In genomic region chr19:10871711-10872550, GRCh38 we compare ENCODE assay signal across 9 cellular contexts. TPM values are rescaled to one million over a fixed set of nuclear protein-coding genes. Genes with fewer than 3 reads are reported as not detected.
DNase-seq lines count a peak whose midpoint lies in the region; ATAC-seq, FAIRE-seq and TF ChIP-seq lines count a peak whose summit lies in the region.
"Had no signal": no experiment of that assay in that cellular context is flagged by ENCODE, and none has a peak within 500 bp of the region (broad histone marks: within the 10 kb centered on the region; RNA-seq: fewer than 3 reads in every experiment).

No MANE protein-coding gene starts in this region.

- H4K20me1 ChIP-seq in Loucy (ENCODE audit: insufficient read depth, low read length, poor library complexity, severe bottlenecking) = peaks cover 12% of the 10 kb centered on the region
- peaks cover 19% of the 10 kb centered on the region for H4K20me1 ChIP-seq in osteoblast (ENCODE audit: insufficient read depth, low read length)

- peaks cover 10% of the 10 kb centered on the region for H3K36me3 Mint-ChIP-seq in activated T-helper 1 cell treated with anti-CD3 and anti-CD28 coated beads, Interleukin-12 subunit alpha, Interleukin-12 subunit beta, Interleukin-2, Interleukin-4 antibody, amounts not matched to agents 30 ng/mL and 10 ng/mL and 1 ng/mL, durations not matched to agents 14 hours and 24 hours and 36 hours (ENCODE audit: low read depth)

- no peaks in the 10 kb centered on the region for H3K9me2 ChIP-seq in Loucy (replicated peaks; ENCODE audit: low read depth, low read length)

- peaks cover 46% of the 10 kb centered on the region for H3K4me1 Mint-ChIP-seq in activated T-helper 1 cell treated with anti-CD3 and anti-CD28 coated beads, Interleukin-12 subunit alpha, Interleukin-12 subunit beta, Interleukin-2, Interleukin-4 antibody, amounts not matched to agents 30 ng/mL and 10 ng/mL and 1 ng/mL, durations not matched to agents 14 hours and 24 hours and 36 hours (ENCODE audit: low read depth)

- H3K79me2 ChIP-seq in Loucy (ENCODE audit: insufficient read depth, low read length) (peaks cover 46% of the 10 kb centered on the region), osteoblast (ENCODE audit: insufficient read depth, low read length) (peaks cover 52% of the 10 kb centered on the region)

- H3K27me3 ChIP-seq in BJ (ENCODE audit: control insufficient read depth, insufficient read depth, low read length) (no peaks in the 10 kb centered on the region), Loucy (ENCODE audit: insufficient read depth, low read length, poor library complexity, severe bottlenecking) (no peaks in the 10 kb centered on the region), osteoblast (ENCODE audit: insufficient read depth, low read length) (no peaks in the 10 kb centered on the region)

- DNase-seq in BJ (ENCODE audit: low read depth) (no peak), frontal cortex (ENCODE audit: low spot score in 2 of 2) (peak; percentile 54 to 71), osteoblast (ENCODE audit: insufficient read length, low spot score, missing footprints) (peak; percentile 94), NOMO-1 (lab: John Stamatoyannopoulos, UW; ENCODE audit: unreplicated experiment in 2 of 2) (no peak)
- no peak for DNase-seq in activated T-helper 1 cell treated with anti-CD3 and anti-CD28 coated beads, Interleukin-12 subunit alpha, Interleukin-12 subunit beta, Interleukin-2, Interleukin-4 antibody, amounts not matched to agents 30 ng/mL and 10 ng/mL and 1 ng/mL, durations not matched to agents 14 hours and 24 hours and 36 hours (ENCODE audit: low spot score)

- no peaks in the 10 kb centered on the region for H3K9me3 Mint-ChIP-seq in activated T-helper 1 cell treated with anti-CD3 and anti-CD28 coated beads, Interleukin-12 subunit alpha, Interleukin-12 subunit beta, Interleukin-2, Interleukin-4 antibody, amounts not matched to agents 30 ng/mL and 10 ng/mL and 1 ng/mL, durations not matched to agents 14 hours and 24 hours and 36 hours

- H3K9ac ChIP-seq in Loucy (ENCODE audit: low read depth, low read length, poor library complexity, severe bottlenecking) = peak overlapping the region; percentile 86

- TF ChIP-seq CTCF in BJ (IDR thresholded peaks at IDR 0.05; ENCODE audit: insufficient read depth, low read depth, low read length) = peak; percentile 30; the same call in 1 of the 2 replicates
- TF ChIP-seq CTCF in Loucy (conservative IDR thresholded peaks at IDR 0.05; ENCODE audit: low read length) = no peak; the same call in 1 of the 2 replicates
- no peak for TF ChIP-seq CTCF in osteoblast (IDR thresholded peaks at IDR 0.05; ENCODE audit: extremely low read depth, low read depth, low read length)

- H3K27ac ChIP-seq in osteoblast (ENCODE audit: low read depth, low read length) = peak overlapping the region; percentile 61

- CTCF ChIA-PET in BJ (lab: Yijun Ruan, JAX) = interaction anchor here (0.7 to 4.2 kb wide), 20 partner anchors 8 to 300 kb away, joined by 3 to 37 read pairs (median 4); partner anchors contain the start of gene TMED1

- H3K27me3 Mint-ChIP-seq in activated T-helper 1 cell treated with anti-CD3 and anti-CD28 coated beads, Interleukin-12 subunit alpha, Interleukin-12 subunit beta, Interleukin-2, Interleukin-4 antibody, amounts not matched to agents 30 ng/mL and 10 ng/mL and 1 ng/mL, durations not matched to agents 14 hours and 24 hours and 36 hours (ENCODE audit: insufficient read depth) = no peaks in the 10 kb centered on the region

- no peak for FAIRE-seq in frontal cortex (lab: Jason Lieb, UNC)

- no peaks in the 10 kb centered on the region for H3K36me3 ChIP-seq in BJ (ENCODE audit: control insufficient read depth, insufficient read depth, low read length)
- H3K36me3 ChIP-seq in Loucy (ENCODE audit: insufficient read depth, low read length) = no peaks in the 10 kb centered on the region
- no peaks in the 10 kb centered on the region for H3K36me3 ChIP-seq in osteoblast (ENCODE audit: insufficient read depth, low read length)

- peak overlapping the region; percentile 96 for H3K4me3 ChIP-seq in BJ (ENCODE audit: low read depth, low read length)
- H3K4me3 ChIP-seq in Loucy (ENCODE audit: low read length, poor library complexity, severe bottlenecking) = peak overlapping the region; percentile 99
- peak overlapping the region; percentile 89 for H3K4me3 ChIP-seq in osteoblast (ENCODE audit: insufficient read depth, low read length)

- intact Hi-C loops in activated T-helper 1 cell treated with anti-CD3 and anti-CD28 coated beads, Interleukin-12 subunit alpha, Interleukin-12 subunit beta, Interleukin-2, Interleukin-4 antibody, amounts not matched to agents 30 ng/mL and 10 ng/mL and 1 ng/mL, durations not matched to agents 14 hours and 24 hours and 36 hours (cut with micrococcal nuclease) = loop anchor here (1.0 to 2.0 kb wide), 8 partner anchors 37 to 411 kb away; partner anchors contain the start of genes ILF3, KRI1, LDLR and SMARCA4

- POLR2A ChIA-PET in BJ (lab: Charles Lee) = interaction anchor here (1.6 kb wide), 1 partner anchor 36 kb away, joined by 4 read pairs; the partner anchor contains the start of gene TMED1

- H3K4me2 ChIP-seq in Loucy (ENCODE audit: low read depth, low read length, poor library complexity, severe bottlenecking) = peak overlapping the region; percentile 100
- peak overlapping the region; percentile 96 for H3K4me2 ChIP-seq in osteoblast (ENCODE audit: insufficient read depth, low read length)

- H3K27ac Mint-ChIP-seq in activated T-helper 1 cell treated with anti-CD3 and anti-CD28 coated beads, Interleukin-12 subunit alpha, Interleukin-12 subunit beta, Interleukin-2, Interleukin-4 antibody, amounts not matched to agents 30 ng/mL and 10 ng/mL and 1 ng/mL, durations not matched to agents 14 hours and 24 hours and 36 hours = peak overlapping the region; percentile 91

- H3K4me1 ChIP-seq in Loucy (ENCODE audit: insufficient read depth, low read length, poor library complexity, severe bottlenecking) (peaks cover 15% of the 10 kb centered on the region), osteoblast (ENCODE audit: insufficient read depth, low read length) (peaks cover 12% of the 10 kb centered on the region)

- peak overlapping the region; percentile 88 for H3K4me3 Mint-ChIP-seq in activated T-helper 1 cell treated with anti-CD3 and anti-CD28 coated beads, Interleukin-12 subunit alpha, Interleukin-12 subunit beta, Interleukin-2, Interleukin-4 antibody, amounts not matched to agents 30 ng/mL and 10 ng/mL and 1 ng/mL, durations not matched to agents 14 hours and 24 hours and 36 hours

- no peaks in the 10 kb centered on the region for H3K9me3 ChIP-seq in Loucy (ENCODE audit: insufficient read depth, low read depth, low read length)
- no peaks in the 10 kb centered on the region for H3K9me3 ChIP-seq in osteoblast (ENCODE audit: low read depth, low read length)

- ATAC-seq in GM21360 (IDR thresholded peaks at IDR 0.05; ENCODE audit: unreplicated experiment) (peak; percentile 5), HG02870 (IDR thresholded peaks at IDR 0.05; ENCODE audit: unreplicated experiment) (no peak)

- H3F3A ChIP-seq in Loucy (ENCODE audit: low read depth) = no peaks in the 10 kb centered on the region

- H2AFZ ChIP-seq in Loucy (ENCODE audit: low read length) = peak overlapping the region; percentile 75
- H2AFZ ChIP-seq in osteoblast (ENCODE audit: low read length) = peak overlapping the region; percentile 69

RNA-seq across cellular contexts. Expression of gene CARM1, which starts 0.6 kb away (rescaled TPM):
- polyA plus RNA-seq in BJ (2011; rRNA removed) = 17.9 and 33.7 TPM in 2 replicates
- 26.6 and 27.8 TPM in 2 replicates for polyA minus RNA-seq in BJ (2011; rRNA and poly(A)+ RNA removed)
- total RNA-seq in activated T-helper 1 cell treated with anti-CD3 and anti-CD28 coated beads, Interleukin-12 subunit alpha, Interleukin-12 subunit beta, Interleukin-2, Interleukin-4 antibody, amounts not matched to agents 30 ng/mL and 10 ng/mL and 1 ng/mL, durations not matched to agents 14 hours and 24 hours and 36 hours = 85.9 and 88.0 TPM in 2 replicates
- 18.8 TPM for total RNA-seq in frontal cortex
- 33.7 and 41.0 TPM in 2 replicates for total RNA-seq in osteoblast

RNA-seq across cellular contexts. Expression of gene C19orf38, which starts 23.7 kb away (rescaled TPM):
- polyA plus RNA-seq in BJ (2011; rRNA removed) = 0.20 and 0.26 TPM in 2 replicates
- polyA minus RNA-seq in BJ (2011; rRNA and poly(A)+ RNA removed) = 0.26 and 0.33 TPM in 2 replicates
- 4.0 and 5.6 TPM in 2 replicates for total RNA-seq in activated T-helper 1 cell treated with anti-CD3 and anti-CD28 coated beads, Interleukin-12 subunit alpha, Interleukin-12 subunit beta, Interleukin-2, Interleukin-4 antibody, amounts not matched to agents 30 ng/mL and 10 ng/mL and 1 ng/mL, durations not matched to agents 14 hours and 24 hours and 36 hours
- 0.82 TPM for total RNA-seq in frontal cortex
- total RNA-seq in osteoblast = under 0.01 and 0.29 TPM in 2 replicates
- total RNA-seq: HT1080 had no signal

RNA-seq across cellular contexts. Expression of gene TMED1, which starts 35.9 kb away (rescaled TPM):
- polyA plus RNA-seq in BJ (2011; rRNA removed) = 50.2 and 85.3 TPM in 2 replicates
- polyA minus RNA-seq in BJ (2011; rRNA and poly(A)+ RNA removed) = 11.9 and 14.3 TPM in 2 replicates
- 19.8 and 21.0 TPM in 2 replicates for total RNA-seq in activated T-helper 1 cell treated with anti-CD3 and anti-CD28 coated beads, Interleukin-12 subunit alpha, Interleukin-12 subunit beta, Interleukin-2, Interleukin-4 antibody, amounts not matched to agents 30 ng/mL and 10 ng/mL and 1 ng/mL, durations not matched to agents 14 hours and 24 hours and 36 hours
- total RNA-seq in frontal cortex (11.8 TPM), osteoblast (39.2 and 43.1 TPM in 2 replicates)

RNA-seq across cellular contexts. Expression of gene YIPF2, which starts 56.5 kb away (rescaled TPM):
- 79.3 and 138 TPM in 2 replicates for polyA plus RNA-seq in BJ (2011; rRNA removed)
- 73.8 and 112 TPM in 2 replicates for polyA minus RNA-seq in BJ (2011; rRNA and poly(A)+ RNA removed)
- 28.8 and 29.5 TPM in 2 replicates for total RNA-seq in activated T-helper 1 cell treated with anti-CD3 and anti-CD28 coated beads, Interleukin-12 subunit alpha, Interleukin-12 subunit beta, Interleukin-2, Interleukin-4 antibody, amounts not matched to agents 30 ng/mL and 10 ng/mL and 1 ng/mL, durations not matched to agents 14 hours and 24 hours and 36 hours
- total RNA-seq in frontal cortex (35.9 TPM), osteoblast (114 and 126 TPM in 2 replicates)

RNA-seq across cellular contexts. Expression of gene TIMM29, which starts 56.7 kb away (rescaled TPM):
- polyA plus RNA-seq in BJ (2011; rRNA removed) = 6.7 and 9.1 TPM in 2 replicates
- 4.6 and 5.5 TPM in 2 replicates for polyA minus RNA-seq in BJ (2011; rRNA and poly(A)+ RNA removed)
- 22.6 and 22.7 TPM in 2 replicates for total RNA-seq in activated T-helper 1 cell treated with anti-CD3 and anti-CD28 coated beads, Interleukin-12 subunit alpha, Interleukin-12 subunit beta, Interleukin-2, Interleukin-4 antibody, amounts not matched to agents 30 ng/mL and 10 ng/mL and 1 ng/mL, durations not matched to agents 14 hours and 24 hours and 36 hours
- total RNA-seq in frontal cortex (41.6 TPM), osteoblast (31.8 and 34.8 TPM in 2 replicates)

Comparison
In these comparisons a context has a peak if more than half of its experiments do, and no peak if none do; other contexts are left out.
1. DNase-seq: peak in frontal cortex (2 of 2) and osteoblast (single experiment); none in BJ (single experiment), activated T-helper 1 cell treated with anti-CD3 and anti-CD28 coated beads, Interleukin-12 subunit alpha, Interleukin-12 subunit beta, Interleukin-2, Interleukin-4 antibody, amounts not matched to agents 30 ng/mL and 10 ng/mL and 1 ng/mL, durations not matched to agents 14 hours and 24 hours and 36 hours (single experiment) and NOMO-1 (0 of 2).
2. Peak in every context shown above with its lines, with median percentiles within 50 percentile points of each other: H3K4me3 ChIP-seq.